In genomic region chr13:113653264-113654174, GRCh38 we compare ENCODE assay signal across 1 cellular context.
TF ChIP-seq lines count a peak whose summit lies in the region.

No MANE protein-coding gene starts in this region.

TF ChIP-seq in IMR-90, 13 proteins besides CTCF, POLR2A, EP300 and RAD21:
- no peak for TF ChIP-seq SMC3 (IDR thresholded peaks at IDR 0.05; ENCODE audit: low read depth, low read length)
- TF ChIP-seq MXI1 (IDR thresholded peaks at IDR 0.05; ENCODE audit: borderline replicate concordance, low read depth, low read length) = no peak
- no peak for TF ChIP-seq ELK1 (IDR thresholded peaks at IDR 0.05; ENCODE audit: borderline replicate concordance, low read depth, low read length)
- no peak for TF ChIP-seq CHD1 (IDR thresholded peaks at IDR 0.05; ENCODE audit: low read depth, low read length)
- no peak for TF ChIP-seq MAZ (IDR thresholded peaks at IDR 0.05; ENCODE audit: borderline replicate concordance, low read depth, low read length)
- no peak for TF ChIP-seq BHLHE40 (IDR thresholded peaks at IDR 0.05; ENCODE audit: low read depth, low read length)
- TF ChIP-seq RFX5 (IDR thresholded peaks at IDR 0.05; ENCODE audit: low read depth, low read length) = no peak
- TF ChIP-seq NFE2L2 (IDR thresholded peaks at IDR 0.05; ENCODE audit: low read depth, low read length) = no peak
- no peak for TF ChIP-seq MAFK (IDR thresholded peaks at IDR 0.05; ENCODE audit: low read depth, low read length)
- TF ChIP-seq USF2 (IDR thresholded peaks at IDR 0.05; ENCODE audit: low read depth, low read length) = no peak
- no peak for TF ChIP-seq CEBPB (IDR thresholded peaks at IDR 0.05; ENCODE audit: low read depth, low read length)
- no peak for TF ChIP-seq FOS (IDR thresholded peaks at IDR 0.05; ENCODE audit: low read depth, low read length)
- TF ChIP-seq RCOR1 (IDR thresholded peaks at IDR 0.05; ENCODE audit: insufficient replicate concordance, low read length) = no peak
